ENCODE assay signal across 11 cellular contexts in genomic region chr10:49080071-49080470, GRCh38. TPM values are rescaled to one million over a fixed set of nuclear protein-coding genes. Genes with fewer than 3 reads are reported as not detected.
DNase-seq lines count a peak whose midpoint lies in the region; ATAC-seq and TF ChIP-seq lines count a peak whose summit lies in the region.
"Had no signal": no experiment of that assay in that cellular context is flagged by ENCODE, and none has a peak within 500 bp of the region (broad histone marks: within the 10 kb centered on the region; RNA-seq: fewer than 3 reads in every experiment).

No MANE protein-coding gene starts in this region.

- H3K4me3 Mint-ChIP-seq in nephron: peak overlapping the region in 1 of 3 experiments; percentile 3

- H3K27ac ChIP-seq in HEK293 (ENCODE audit: extremely low read depth, low read depth, low read length): no peak overlapping the region
- H3K27ac ChIP-seq: body of pancreas, parathyroid adenoma had no signal

- CTCF ChIA-PET in HEK293 (lab: Yijun Ruan, JAX): no interaction called here

- peaks cover 8% of the 10 kb centered on the region for H3K36me3 Mint-ChIP-seq in nephron (ENCODE audit: low read depth)

- H3K27me3 Mint-ChIP-seq in nephron (ENCODE audit: low read depth): no peaks in the 10 kb centered on the region

- no peak overlapping the region for H3K4me3 ChIP-seq in HEK293 (ENCODE audit: low read depth, low read length)
- H3K4me3 ChIP-seq: body of pancreas had no signal

- H3K9me3 Mint-ChIP-seq in nephron: no peaks in the 10 kb centered on the region

- TF ChIP-seq CTCF in HEK293 (tag by site-specific recombination; IDR thresholded peaks at IDR 0.05) (no peak), nephron (IDR thresholded peaks at IDR 0.05; ENCODE audit: unreplicated experiment in 3 of 3) (no peak)

- POLR2A ChIA-PET in HEK293 (lab: Yijun Ruan, JAX): no interaction called here

- H3K4me1 ChIP-seq in HEK293 (ENCODE audit: control insufficient read depth, insufficient read depth, low read length): no peaks in the 10 kb centered on the region
- H3K4me1 ChIP-seq: body of pancreas had no signal

- peak; percentile 63 for DNase-seq in NCI-H69 (lab: John Stamatoyannopoulos, UW)
- peak; percentile 10 for DNase-seq in dermis blood vessel endothelial cell
- DNase-seq in stimulated activated CD4-positive, alpha-beta T cell treated with anti-CD3 and anti-CD28 coated beads, Interleukin-12 subunit alpha, Interleukin-12 subunit beta, amount 100 ng/mL, for 4 hours: no peak
- DNase-seq in NCI-H446 treated with DMSO at 0.1 percent for 48 hours (lab: John Stamatoyannopoulos, UW): no peak
- DNase-seq in ureter (ENCODE audit: low spot score): no peak
- DNase-seq: NCI-H2029 had no signal

- H3K9me3 ChIP-seq in HEK293 (ENCODE audit: control insufficient read depth, insufficient read depth, low read depth, low read length): no peaks in the 10 kb centered on the region
- H3K9me3 ChIP-seq: body of pancreas had no signal

- H3K36me3 ChIP-seq in HEK293 (ENCODE audit: control insufficient read depth in 2 of 2, insufficient read depth in 1 of 2, low read length in 2 of 2): peaks cover 0 to 13% of the 10 kb centered on the region in 2 experiments; a peak in 1 of 3 replicates

- ATAC-seq in HG03342 (IDR thresholded peaks at IDR 0.05; ENCODE audit: unreplicated experiment): no peak
- ATAC-seq: body of pancreas had no signal

- H3K4me1 Mint-ChIP-seq in nephron: peaks cover 85% of the 10 kb centered on the region

- H3K27ac Mint-ChIP-seq in nephron: peak overlapping the region; percentile 13 to 77 (median 46)

TF ChIP-seq in HEK293, 187 proteins besides CTCF, POLR2A, EP300 and RAD21:
- no peak for TF ChIP-seq ZNF114 (tag by site-specific recombination; IDR thresholded peaks at IDR 0.05)
- TF ChIP-seq ZIC2 (tag by site-specific recombination; IDR thresholded peaks at IDR 0.05): 0 out of 2 replicates have a peak, but pooled peaks have one; percentile 23

RNA-seq across cellular contexts. Expression of gene VSTM4, which starts 35.3 kb away (rescaled TPM):
- total RNA-seq in dermis blood vessel endothelial cell (0.56 and 1.0 TPM in 2 replicates), ureter (16.0 TPM)

RNA-seq across cellular contexts. Expression of gene FAM170B, which starts 53.8 kb away (rescaled TPM):
- total RNA-seq in dermis blood vessel endothelial cell (not detected in 2 replicates), ureter (not detected)
- total RNA-seq: body of pancreas had no signal

Comparison
In these comparisons a context has a peak if more than half of its experiments do, and no peak if none do; other contexts are left out.
1. DNase-seq: peak in NCI-H69 (single experiment) and dermis blood vessel endothelial cell (single experiment); none in stimulated activated CD4-positive, alpha-beta T cell treated with anti-CD3 and anti-CD28 coated beads, Interleukin-12 subunit alpha, Interleukin-12 subunit beta, amount 100 ng/mL, for 4 hours (single experiment), NCI-H446 treated with DMSO at 0.1 percent for 48 hours (single experiment) and ureter (single experiment).